Comparison of ENCODE assay signal across 27 cellular contexts in genomic region chr1:214317300-214317699, GRCh38. TPM values are rescaled to one million over a fixed set of nuclear protein-coding genes. Genes with fewer than 3 reads are reported as not detected.
DNase-seq lines count a peak whose midpoint lies in the region; ATAC-seq and TF ChIP-seq lines count a peak whose summit lies in the region.
"Had no signal": no experiment of that assay in that cellular context is flagged by ENCODE, and none has a peak within 500 bp of the region (broad histone marks: within the 10 kb centered on the region; RNA-seq: fewer than 3 reads in every experiment).

No MANE protein-coding gene starts in this region.

- H3K27me3 ChIP-seq in OCI-LY3 (ENCODE audit: low read depth, low read length) (no peaks in the 10 kb centered on the region), iPS-18a (ENCODE audit: control insufficient read depth, insufficient read depth, low read length) (peaks cover 62% of the 10 kb centered on the region), skeletal muscle satellite cell (ENCODE audit: control insufficient read depth, insufficient read depth, low read length) (no peaks in the 10 kb centered on the region), ovary (no peaks in the 10 kb centered on the region)
- H3K27me3 ChIP-seq: BE2C, thyroid gland had no signal

- H3K4me2 ChIP-seq in OCI-LY3 (ENCODE audit: low read length) (peak overlapping the region; percentile 38), skeletal muscle satellite cell (ENCODE audit: low read length) (peak overlapping the region; percentile 88)

- H3K9me3 ChIP-seq in OCI-LY3 (ENCODE audit: insufficient read depth, low read length) (no peaks in the 10 kb centered on the region), iPS-18a (ENCODE audit: control insufficient read depth, low read depth, low read length) (no peaks in the 10 kb centered on the region), skeletal muscle satellite cell (replicated peaks; ENCODE audit: low read length) (no peaks in the 10 kb centered on the region), ovary (no peaks in the 10 kb centered on the region)
- H3K9me3 ChIP-seq: BE2C, thyroid gland had no signal

- H3K4me3 ChIP-seq in OCI-LY3 (ENCODE audit: low read length) (no peak overlapping the region), iPS-18a (ENCODE audit: low read length) (peak overlapping the region; percentile 31), skeletal muscle satellite cell (ENCODE audit: low read length) (no peak overlapping the region), ovary (no peak overlapping the region)
- H3K4me3 ChIP-seq: thyroid gland had no signal

- WGBS in ovary, 3 donors = 71 to 79% (median 78%) methylated on average over 4 of the region's 4 CpGs

- DNase-seq in Right ventricle myocardium superior (no peak), left cardiac atrium (no peak), DMS79 treated with DMSO at 0.1 percent for 48 hours (lab: John Stamatoyannopoulos, UW) (no peak), ovary (no peak), iPS-NIHi7 (ENCODE audit: extremely low spot score) (no peak)
- DNase-seq: 8988T; activated CD4-positive, CD25-positive, alpha-beta regulatory T cell treated with anti-CD3 and anti-CD28 coated beads, Interleukin-2, amount 50 U/mL, for 72 hours; activated T-cell treated with anti-CD3 and anti-CD28 coated beads, Interleukin-2, amount 50 U/mL, for 24 hours; amygdala; BE2C; caudate nucleus; dermis blood vessel endothelial cell; head of caudate nucleus; kidney; mammary epithelial cell; NCI-H1417 treated with DMSO at 0.1 percent for 48 hours; NCI-H526 treated with DMSO at 0.1 percent for 48 hours; stimulated activated CD4-positive, alpha-beta T cell treated with anti-CD3 and anti-CD28 coated beads, Interleukin-12 subunit alpha, Interleukin-12 subunit beta, amount 100 ng/mL, for 4 hours; stimulated activated CD4-positive, alpha-beta T cell treated with anti-CD3 and anti-CD28 coated beads, Interleukin-4, amount 100 ng/mL, for 4 hours; stimulated activated naive CD8-positive, alpha-beta T cell treated with anti-CD3 and anti-CD28 coated beads, Interleukin-15, Interleukin-2, amounts not matched to agents 100 U/mL and 50 U/mL, for 24 hours; T1000 had no signal

- H4K20me1 ChIP-seq in OCI-LY3 (ENCODE audit: insufficient read depth, low read length) = peaks cover 8% of the 10 kb centered on the region; the same call in 1 of the 2 replicates

- no peak for TF ChIP-seq EP300 in ovary (IDR thresholded peaks at IDR 0.05)

- intact Hi-C loops in Right ventricle myocardium superior (cut with DNase I) = no loop called here
- intact Hi-C loops in left cardiac atrium (cut with DNase I) = no loop called here
- intact Hi-C loops in ovary (cut with DNase I) = no loop called here

- H3K27ac ChIP-seq in OCI-LY3 (ENCODE audit: low read length) (no peak overlapping the region), iPS-18a (ENCODE audit: low read length) (no peak overlapping the region), ovary (no peak overlapping the region)
- H3K27ac ChIP-seq: HL-60, RWPE1, thyroid gland had no signal

- H3K4me1 ChIP-seq in OCI-LY3 (ENCODE audit: low read length) = peaks cover 40% of the 10 kb centered on the region
- peaks cover 28% of the 10 kb centered on the region for H3K4me1 ChIP-seq in iPS-18a (ENCODE audit: control insufficient read depth, low read depth, low read length)
- H3K4me1 ChIP-seq in skeletal muscle satellite cell (ENCODE audit: control insufficient read depth, insufficient read depth, low read length) = peaks cover 28% of the 10 kb centered on the region
- peaks cover 3% of the 10 kb centered on the region for H3K4me1 ChIP-seq in ovary (ENCODE audit: insufficient read depth)
- H3K4me1 ChIP-seq: BE2C, thyroid gland had no signal

- H3K9ac ChIP-seq in OCI-LY3 (ENCODE audit: low read length) (no peak overlapping the region), iPS-18a (ENCODE audit: low read length) (peak overlapping the region; percentile 28), skeletal muscle satellite cell (ENCODE audit: low read depth, low read length) (no peak overlapping the region)

- H3K36me3 ChIP-seq in OCI-LY3 (replicated peaks; ENCODE audit: low read depth, low read length) (peaks cover 44% of the 10 kb centered on the region), iPS-18a (ENCODE audit: control insufficient read depth, low read depth, low read length) (no peaks in the 10 kb centered on the region), skeletal muscle satellite cell (ENCODE audit: insufficient read depth, low read length) (no peaks in the 10 kb centered on the region), ovary (no peaks in the 10 kb centered on the region)

- TF ChIP-seq CTCF in OCI-LY3 (IDR thresholded peaks at IDR 0.05; ENCODE audit: low read depth, low read length) (no peak), ovary (IDR thresholded peaks at IDR 0.05) (no peak)

- H2AFZ ChIP-seq in OCI-LY3 (ENCODE audit: low read depth, low read length) = no peak overlapping the region

- no peaks in the 10 kb centered on the region for H3K79me2 ChIP-seq in OCI-LY3 (ENCODE audit: low read length)

- TF ChIP-seq POLR2A in ovary (IDR thresholded peaks at IDR 0.05) = no peak

- ATAC-seq in Right ventricle myocardium superior (ENCODE audit: poor library complexity) = peak; percentile 48
- no peak for ATAC-seq in left cardiac atrium

RNA-seq across cellular contexts. Expression of gene SMYD2, which starts 36.3 kb away (rescaled TPM):
- total RNA-seq in Right ventricle myocardium superior = 184 TPM
- total RNA-seq in left cardiac atrium = 1 to 10 TPM; 8.7 to 9.4 TPM
- total RNA-seq in skeletal muscle satellite cell (2012; rRNA removed) = 38.0 and 49.8 TPM in 2 replicates
- total RNA-seq in ovary = 10 to 100 TPM; 15.0 to 29.8 (median 17.2) TPM
- 10 to 100 TPM; 14.6 to 50.3 TPM for polyA plus RNA-seq in ovary
